Comparison of ENCODE assay signal across 14 cellular contexts in genomic region chr20:31567380-31567720, GRCh38. TPM values are rescaled to one million over a fixed set of nuclear protein-coding genes. Genes with fewer than 3 reads are reported as not detected.
DNase-seq lines count a peak whose midpoint lies in the region; ATAC-seq and TF ChIP-seq lines count a peak whose summit lies in the region.
"Had no signal": no experiment of that assay in that cellular context is flagged by ENCODE, and none has a peak within 500 bp of the region (broad histone marks: within the 10 kb centered on the region; RNA-seq: fewer than 3 reads in every experiment).

No MANE protein-coding gene starts in this region.

- H3K9me3 Mint-ChIP-seq in activated naive CD8-positive, alpha-beta T cell (ENCODE audit: low read depth), result no peaks in the 10 kb centered on the region
- H3K9me3 Mint-ChIP-seq in activated naive CD8-positive, alpha-beta T cell treated with anti-CD3 and anti-CD28 coated beads, Interleukin-2, amount 50 U/mL, for 24 hours, result no peaks in the 10 kb centered on the region
- peaks cover 16% of the 10 kb centered on the region for H3K9me3 Mint-ChIP-seq in glutamatergic neuron (ENCODE audit: unreplicated experiment)

- no peak for ATAC-seq in activated naive CD8-positive, alpha-beta T cell treated with anti-CD3 and anti-CD28 coated beads, Interleukin-2, amount 50 U/mL, for 24 hours
- no peak for ATAC-seq in RWPE2 (ENCODE audit: low read depth)
- ATAC-seq: GM12878, heart right ventricle, left lung, Right ventricle myocardium inferior had no signal

- peaks cover 20% of the 10 kb centered on the region for H3K4me1 Mint-ChIP-seq in activated naive CD8-positive, alpha-beta T cell (ENCODE audit: low read depth)
- H3K4me1 Mint-ChIP-seq in activated naive CD8-positive, alpha-beta T cell treated with anti-CD3 and anti-CD28 coated beads, Interleukin-2, amount 50 U/mL, for 24 hours, result peaks cover 28% of the 10 kb centered on the region
- peaks cover 39% of the 10 kb centered on the region for H3K4me1 Mint-ChIP-seq in glutamatergic neuron (ENCODE audit: low read depth, unreplicated experiment)

- H3K4me3 Mint-ChIP-seq in activated naive CD8-positive, alpha-beta T cell, result no peak overlapping the region
- no peak overlapping the region for H3K4me3 Mint-ChIP-seq in activated naive CD8-positive, alpha-beta T cell treated with anti-CD3 and anti-CD28 coated beads, Interleukin-2, amount 50 U/mL, for 24 hours
- H3K4me3 Mint-ChIP-seq in glutamatergic neuron (ENCODE audit: unreplicated experiment), result no peak overlapping the region

- H3K27ac Mint-ChIP-seq in activated naive CD8-positive, alpha-beta T cell, result peak overlapping the region; percentile 16
- H3K27ac Mint-ChIP-seq in activated naive CD8-positive, alpha-beta T cell treated with anti-CD3 and anti-CD28 coated beads, Interleukin-2, amount 50 U/mL, for 24 hours, result no peak overlapping the region
- no peak overlapping the region for H3K27ac Mint-ChIP-seq in glutamatergic neuron (ENCODE audit: unreplicated experiment)

- TF ChIP-seq CTCF in RWPE2 (IDR thresholded peaks at IDR 0.05; ENCODE audit: poor library complexity, severe bottlenecking) (peak; percentile 24), glutamatergic neuron (IDR thresholded peaks at IDR 0.05; ENCODE audit: partially characterized antibody, unreplicated experiment) (peak; percentile 9), thyroid gland (IDR thresholded peaks at IDR 0.05) (no peak)

- H3K27ac ChIP-seq in RWPE2 (ENCODE audit: poor library complexity, severe bottlenecking), result peak overlapping the region; percentile 97
- H3K27ac ChIP-seq in thyroid gland, result peak overlapping the region; percentile 90 to 95 (median 92)

- H3K4me1 ChIP-seq in RWPE2 (ENCODE audit: insufficient read depth, poor library complexity, severe bottlenecking) (peaks cover 38% of the 10 kb centered on the region), thyroid gland (peaks cover 38 to 85% of the 10 kb centered on the region in 2 donors)

- H3K9me3 ChIP-seq in RWPE2 (ENCODE audit: severe bottlenecking) (no peaks in the 10 kb centered on the region), thyroid gland (no peaks in the 10 kb centered on the region)
- H3K9me3 ChIP-seq: heart right ventricle, left lung had no signal

- no peaks in the 10 kb centered on the region for H3K27me3 Mint-ChIP-seq in activated naive CD8-positive, alpha-beta T cell
- no peaks in the 10 kb centered on the region for H3K27me3 Mint-ChIP-seq in activated naive CD8-positive, alpha-beta T cell treated with anti-CD3 and anti-CD28 coated beads, Interleukin-2, amount 50 U/mL, for 24 hours
- H3K27me3 Mint-ChIP-seq in glutamatergic neuron (ENCODE audit: unreplicated experiment), result peaks cover 20% of the 10 kb centered on the region

- H3K4me3 ChIP-seq in RWPE2 (ENCODE audit: severe bottlenecking), result no peak overlapping the region
- no peak overlapping the region for H3K4me3 ChIP-seq in thyroid gland (replicated peaks in 1 of 3)
- H3K4me3 ChIP-seq: GM12878, heart right ventricle, left lung had no signal

- H3K27me3 ChIP-seq in RWPE2 (ENCODE audit: insufficient read depth, poor library complexity, severe bottlenecking) (no peaks in the 10 kb centered on the region), thyroid gland (no peaks in the 10 kb centered on the region)
- H3K27me3 ChIP-seq: heart right ventricle, left lung had no signal

- H3K36me3 Mint-ChIP-seq in activated naive CD8-positive, alpha-beta T cell, result no peaks in the 10 kb centered on the region
- peaks cover 28% of the 10 kb centered on the region for H3K36me3 Mint-ChIP-seq in activated naive CD8-positive, alpha-beta T cell treated with anti-CD3 and anti-CD28 coated beads, Interleukin-2, amount 50 U/mL, for 24 hours (ENCODE audit: low read depth)
- H3K36me3 Mint-ChIP-seq in glutamatergic neuron (ENCODE audit: unreplicated experiment), result no peaks in the 10 kb centered on the region

- H3K36me3 ChIP-seq in RWPE2 (ENCODE audit: low read depth), result peaks cover 62% of the 10 kb centered on the region
- peaks cover 2 to 3% of the 10 kb centered on the region in 2 donors for H3K36me3 ChIP-seq in thyroid gland

- no peak for DNase-seq in activated naive CD8-positive, alpha-beta T cell treated with anti-CD3 and anti-CD28 coated beads, Interleukin-2, amount 50 U/mL, for 24 hours
- DNase-seq in RWPE2 (ENCODE audit: low spot score) (no peak), glutamatergic neuron (no peak), thyroid gland (no peak), RKO (ENCODE audit: low spot score) (no peak), HCEC 1CT (no peak)
- DNase-seq in activated CD4-positive, alpha-beta T cell treated with anti-CD3 and anti-CD28 coated beads for 1 hour, result no peak
- DNase-seq: heart right ventricle; left lung; NCI-H1092; stimulated activated CD4-positive, alpha-beta T cell treated with anti-CD3 and anti-CD28 coated beads, Interleukin-12 subunit alpha, Interleukin-12 subunit beta, amount 100 ng/mL, for 4 hours had no signal

- no peak for TF ChIP-seq POLR2A in thyroid gland (IDR thresholded peaks at IDR 0.05)

- intact Hi-C loops in thyroid gland (cut with DNase I), result no loop called here

RNA-seq across cellular contexts. Expression of gene ID1, which starts 37.7 kb away (rescaled TPM):
- total RNA-seq in glutamatergic neuron (ENCODE audit: unreplicated experiment) (92.0 TPM), thyroid gland (1,000 to 10,000 TPM; 1,083 to 1,350 (median 1,205) TPM)

RNA-seq across cellular contexts. Expression of gene HM13, which starts 53.1 kb away (rescaled TPM):
- total RNA-seq in glutamatergic neuron (ENCODE audit: unreplicated experiment) (320 TPM), thyroid gland (100 to 1,000 TPM in 2 of 4 donors, 10 to 100 TPM in 2; 82.8 to 136 (median 111) TPM)

Comparison
In these comparisons a context has a peak if more than half of its experiments do, and no peak if none do; other contexts are left out.
1. CTCF ChIP-seq: peak in RWPE2 (single experiment) and glutamatergic neuron (single experiment); none in thyroid gland (0 of 6).
2. RNA of gene ID1, which starts 37.7 kb away (total RNA-seq): 1,083 to 1,350 TPM in thyroid gland; 92.0 TPM in glutamatergic neuron (single experiment); every median in the first group is over 10 times any median in the second.